In genomic region chr14:65798216-65798615, GRCh38 we compare ENCODE assay signal across 27 cellular contexts.
DNase-seq lines count a peak whose midpoint lies in the region; FAIRE-seq and TF ChIP-seq lines count a peak whose summit lies in the region.
"Had no signal": no experiment of that assay in that cellular context is flagged by ENCODE, and none has a peak within 500 bp of the region (broad histone marks: within the 10 kb centered on the region; RNA-seq: fewer than 3 reads in every experiment).

No MANE protein-coding gene starts in this region.

- H3K27ac ChIP-seq in hepatocyte: no peak overlapping the region
- H3K27ac ChIP-seq: BLaER1 had no signal

- peaks cover 3% of the 10 kb centered on the region for H3K27me3 Mint-ChIP-seq in neural crest cell (ENCODE audit: low read depth)
- peaks cover 44% of the 10 kb centered on the region for H3K27me3 Mint-ChIP-seq in progenitor cell of endocrine pancreas
- H3K27me3 Mint-ChIP-seq: CD4-positive, alpha-beta memory T cell; CD4-positive, CD25-positive, alpha-beta regulatory T cell had no signal

- 89% methylated on average over 8 of the region's 8 CpGs for WGBS in hepatocyte (ENCODE audit: low lambda C conversion rate, missing lambda C conversion rate)

- DNase-seq in G401 (ENCODE audit: low spot score) (peak; percentile 59), bronchial epithelial cell (ENCODE audit: low read depth) (no peak), cerebellum (ENCODE audit: low spot score) (peak; percentile 60), neural crest cell (ENCODE audit: low read depth, low spot score) (no peak), progenitor cell of endocrine pancreas (ENCODE audit: low spot score, unreplicated experiment) (no peak), hepatocyte (ENCODE audit: low spot score) (no peak), NCI-H2196 treated with DMSO at 0.1 percent for 48 hours (lab: John Stamatoyannopoulos, UW; ENCODE audit: unreplicated experiment) (no peak)
- no peak for DNase-seq in central memory CD4-positive, alpha-beta T cell
- DNase-seq: 8988T; ACHN; BE2C; CD4-positive, alpha-beta memory T cell; CD4-positive, CD25-positive, alpha-beta regulatory T cell; CD8-positive, alpha-beta memory T cell; DMS 273 treated with DMSO at 0.1 percent for 48 hours; DMS153; DMS53; DMS79; DND-41; EL; GF-D8 had no signal

- H3K36me3 Mint-ChIP-seq in neural crest cell (ENCODE audit: low read depth) (no peaks in the 10 kb centered on the region), progenitor cell of endocrine pancreas (ENCODE audit: insufficient read depth) (no peaks in the 10 kb centered on the region)
- H3K36me3 Mint-ChIP-seq: CD14-positive monocyte; CD4-positive, alpha-beta memory T cell had no signal

- no peaks in the 10 kb centered on the region for H3K9me3 ChIP-seq in hepatocyte (ENCODE audit: low read depth)
- H3K9me3 ChIP-seq: BE2C had no signal

- TF ChIP-seq CTCF in bronchial epithelial cell (IDR thresholded peaks at IDR 0.05; ENCODE audit: insufficient read depth, low read length, severe bottlenecking): no peak
- TF ChIP-seq CTCF in neural crest cell (conservative IDR thresholded peaks at IDR 0.05): no peak
- no peak for TF ChIP-seq CTCF in progenitor cell of endocrine pancreas (IDR thresholded peaks at IDR 0.05; ENCODE audit: unreplicated experiment)
- no peak for TF ChIP-seq CTCF in hepatocyte (IDR thresholded peaks at IDR 0.05; ENCODE audit: poor library complexity)

- no peaks in the 10 kb centered on the region for H3K9me2 ChIP-seq in hepatocyte (replicated peaks; ENCODE audit: insufficient read depth)

- no peaks in the 10 kb centered on the region for H3K4me1 ChIP-seq in hepatocyte (ENCODE audit: insufficient read depth)
- H3K4me1 ChIP-seq: BE2C had no signal

- H4K20me1 ChIP-seq in hepatocyte (ENCODE audit: insufficient read depth, poor library complexity, severe bottlenecking): no peaks in the 10 kb centered on the region
- H4K20me1 ChIP-seq: BLaER1 had no signal

- H3K79me2 ChIP-seq in hepatocyte: no peaks in the 10 kb centered on the region

- H3K4me3 ChIP-seq in bronchial epithelial cell (ENCODE audit: low read depth, low read length) (no peak overlapping the region), hepatocyte (no peak overlapping the region)
- H3K4me3 ChIP-seq: BLaER1 had no signal

- H3K36me3 ChIP-seq in bronchial epithelial cell (ENCODE audit: control insufficient read depth, insufficient read depth, low read length) (no peaks in the 10 kb centered on the region), hepatocyte (replicated peaks; ENCODE audit: insufficient read depth, low read depth) (no peaks in the 10 kb centered on the region)
- H3K36me3 ChIP-seq: BE2C, BLaER1 had no signal

- peak; percentile 62 for FAIRE-seq in bronchial epithelial cell (lab: Jason Lieb, UNC)
- FAIRE-seq: A204.1, G401.6, GM12891, GM19239 had no signal

- peaks cover 2% of the 10 kb centered on the region for H3K9me3 Mint-ChIP-seq in neural crest cell
- H3K9me3 Mint-ChIP-seq in progenitor cell of endocrine pancreas (ENCODE audit: low read depth): no peaks in the 10 kb centered on the region
- H3K9me3 Mint-ChIP-seq: CD4-positive, CD25-positive, alpha-beta regulatory T cell; CD8-positive, alpha-beta memory T cell had no signal

- H2AFZ ChIP-seq in hepatocyte: no peak overlapping the region

- in situ Hi-C loops in G401 (cut with HindIII; ENCODE audit: low sequenced_read_pairs): no loop called here

- H3K4me1 Mint-ChIP-seq in neural crest cell (no peaks in the 10 kb centered on the region), progenitor cell of endocrine pancreas (ENCODE audit: low read depth) (no peaks in the 10 kb centered on the region)
- H3K4me1 Mint-ChIP-seq: CD14-positive monocyte; CD4-positive, CD25-positive, alpha-beta regulatory T cell; CD8-positive, alpha-beta memory T cell had no signal

- H3K4me2 ChIP-seq in hepatocyte: no peak overlapping the region
- H3K4me2 ChIP-seq: BLaER1 had no signal

- H3K4me3 Mint-ChIP-seq in neural crest cell: no peak overlapping the region
- no peak overlapping the region for H3K4me3 Mint-ChIP-seq in progenitor cell of endocrine pancreas (ENCODE audit: low read depth)
- H3K4me3 Mint-ChIP-seq: CD4-positive, alpha-beta memory T cell; CD8-positive, alpha-beta memory T cell had no signal

- no peaks in the 10 kb centered on the region for H3K27me3 ChIP-seq in bronchial epithelial cell (ENCODE audit: control insufficient read depth, insufficient read depth, low read length)
- H3K27me3 ChIP-seq in hepatocyte: peaks cover 7% of the 10 kb centered on the region
- H3K27me3 ChIP-seq: BE2C had no signal

- H3K27ac Mint-ChIP-seq in neural crest cell (ENCODE audit: unreplicated experiment) (peak overlapping the region; percentile 73), progenitor cell of endocrine pancreas (no peak overlapping the region)
- H3K27ac Mint-ChIP-seq: CD14-positive monocyte; CD4-positive, alpha-beta memory T cell had no signal

Comparison
In these comparisons a context has a peak if more than half of its experiments do, and no peak if none do; other contexts are left out.
1. DNase-seq: peak in G401 (single experiment) and cerebellum (single experiment); none in bronchial epithelial cell (single experiment), neural crest cell (single experiment), central memory CD4-positive, alpha-beta T cell (single experiment), progenitor cell of endocrine pancreas (single experiment), hepatocyte (single experiment) and NCI-H2196 treated with DMSO at 0.1 percent for 48 hours (single experiment).